In the genomic region with DNA sequence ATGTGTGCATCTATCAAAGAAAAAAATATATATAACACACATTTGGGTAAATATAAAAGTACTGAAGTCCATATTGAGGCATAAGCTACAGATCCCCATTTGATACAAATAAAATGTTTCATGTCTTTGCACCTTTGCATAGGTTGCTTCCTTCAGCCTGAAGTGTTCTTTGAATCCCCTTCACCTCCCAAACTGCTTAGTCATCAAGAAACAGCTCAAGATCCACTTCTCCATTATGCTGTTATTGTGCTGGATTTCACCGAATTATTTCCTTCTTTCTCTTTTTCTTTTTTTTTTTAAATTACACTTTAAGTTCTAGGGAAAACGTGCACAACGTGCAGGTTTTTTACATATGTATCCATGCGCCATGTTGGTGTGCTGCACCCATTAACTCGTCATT, we compare ENCODE assay signal across 31 cellular contexts.
"Had no signal": no experiment of that assay in that cellular context is flagged by ENCODE, and none has a peak within 500 bp of the region (broad histone marks: within the 10 kb centered on the region; RNA-seq: fewer than 3 reads in every experiment).

No MANE protein-coding gene starts in this region.

- H3K9me3 ChIP-seq: ovary, psoas muscle, suprapubic skin, testis, tibial artery, transverse colon, upper lobe of right lung, uterus had no signal

- H3K9me3 Mint-ChIP-seq: natural killer cell had no signal

- H3K36me3 Mint-ChIP-seq: natural killer cell; stimulated activated memory B cell treated with anti-CD40 and anti-IgM and Interleukin-4, amounts not matched to agents 10 μg/mL and 1 μg/mL and 100 μg/mL, for 72 hours; type B pancreatic cell had no signal

- H3K27me3 ChIP-seq: neural progenitor cell, ovary, spleen, suprapubic skin, testis, tibial artery, transverse colon, upper lobe of right lung, uterus had no signal

- H3K36me3 ChIP-seq: neural progenitor cell, ovary, spleen, suprapubic skin, tibial artery, transverse colon, upper lobe of right lung, uterus had no signal

- DNase-seq: natural killer cell; occipital lobe; ovary; posterior cingulate gyrus; psoas muscle; right cardiac atrium; spleen; stimulated activated CD4-positive, alpha-beta T cell treated with anti-CD3 and anti-CD28 coated beads, Interleukin-12 subunit alpha, Interleukin-12 subunit beta, amount 100 ng/mL, for 4 hours; stimulated activated CD4-positive, alpha-beta T cell treated with anti-CD3 and anti-CD28 coated beads, Interleukin-1b, Interleukin-23, amount 100 ng/mL, for 48 hours; stimulated activated CD4-positive, alpha-beta T cell treated with anti-CD3 and anti-CD28 coated beads, Interleukin-4, amount 100 ng/mL, for 1 hour; stimulated activated CD4-positive, alpha-beta T cell treated with anti-CD3 and anti-CD28 coated beads, Interleukin-4, amount 100 ng/mL, for 4 hours; stimulated activated CD8-positive, alpha-beta memory T cell treated with anti-CD3 and anti-CD28 coated beads, Interleukin-4, amount 100 ng/mL, for 48 hours; stimulated activated naive CD4-positive, alpha-beta T cell; stimulated activated naive CD8-positive, alpha-beta T cell treated with anti-CD3 and anti-CD28 coated beads, Interleukin-15, amount 100 ng/mL, for 72 hours; stimulated activated naive CD8-positive, alpha-beta T cell treated with anti-CD3 and anti-CD28 coated beads, Interleukin-15, Interleukin-2, amounts not matched to agents 100 U/mL and 50 U/mL, for 24 hours; substantia nigra; testis; tibial artery; transverse colon; upper lobe of right lung; uterus had no signal

- H2AFZ ChIP-seq: neural progenitor cell, parathyroid adenoma had no signal

- H3K9ac ChIP-seq: neural progenitor cell, parathyroid adenoma had no signal

- H3K79me2 ChIP-seq: parathyroid adenoma had no signal

- H3K27me3 Mint-ChIP-seq: type B pancreatic cell had no signal

- H3K4me1 ChIP-seq: neural progenitor cell, parathyroid adenoma, psoas muscle, spleen, suprapubic skin, testis, tibial artery, transverse colon, upper lobe of right lung, uterus had no signal

- H3K4me3 Mint-ChIP-seq: natural killer cell; nephron; neural progenitor cell; stimulated activated memory B cell treated with anti-CD40 and anti-IgM and Interleukin-4, amounts not matched to agents 10 μg/mL and 1 μg/mL and 100 μg/mL, for 72 hours; stimulated activated naive CD8-positive, alpha-beta T cell treated with anti-CD3 and anti-CD28 coated beads, Interleukin-15, amount 100 ng/mL, for 72 hours; type B pancreatic cell had no signal

- H3K27ac Mint-ChIP-seq: natural killer cell; nephron; neural progenitor cell; progenitor cell of endocrine pancreas; stimulated activated memory B cell treated with anti-CD40 and anti-IgM and Interleukin-4, amounts not matched to agents 10 μg/mL and 1 μg/mL and 100 μg/mL, for 72 hours; stimulated activated naive CD8-positive, alpha-beta T cell treated with anti-CD3 and anti-CD28 coated beads, Interleukin-15, amount 100 ng/mL, for 72 hours; type B pancreatic cell had no signal

- H3K4me1 Mint-ChIP-seq: natural killer cell; neural progenitor cell; stimulated activated memory B cell treated with anti-CD40 and anti-IgM and Interleukin-4, amounts not matched to agents 10 μg/mL and 1 μg/mL and 100 μg/mL, for 72 hours; stimulated activated naive CD8-positive, alpha-beta T cell treated with anti-CD3 and anti-CD28 coated beads, Interleukin-15, amount 100 ng/mL, for 72 hours had no signal

- H3K4me3 ChIP-seq: neural progenitor cell, ovary, psoas muscle, skin epidermis, smooth muscle cell, spleen, suprapubic skin, testis, tibial artery, transverse colon, upper lobe of right lung, uterus had no signal

- H3K4me2 ChIP-seq: neural progenitor cell, smooth muscle cell had no signal

- ATAC-seq: natural killer cell; psoas muscle; right cardiac atrium; sciatic nerve; stimulated activated memory B cell treated with anti-CD40 and anti-IgM and Interleukin-4, amounts not matched to agents 10 μg/mL and 1 μg/mL and 100 μg/mL, for 72 hours; stimulated activated naive CD8-positive, alpha-beta T cell treated with anti-CD3 and anti-CD28 coated beads, Interleukin-15, amount 100 ng/mL, for 72 hours; stimulated activated naive CD8-positive, alpha-beta T cell treated with anti-CD3 and anti-CD28 coated beads, Interleukin-15, Interleukin-2, amounts not matched to agents 100 U/mL and 50 U/mL, for 24 hours; upper lobe of right lung had no signal

- H3K27ac ChIP-seq: neural progenitor cell, ovary, parathyroid adenoma, psoas muscle, skin epidermis, spleen, suprapubic skin, testis, tibial artery, transverse colon, upper lobe of right lung, uterus had no signal
